In the genomic region with DNA sequence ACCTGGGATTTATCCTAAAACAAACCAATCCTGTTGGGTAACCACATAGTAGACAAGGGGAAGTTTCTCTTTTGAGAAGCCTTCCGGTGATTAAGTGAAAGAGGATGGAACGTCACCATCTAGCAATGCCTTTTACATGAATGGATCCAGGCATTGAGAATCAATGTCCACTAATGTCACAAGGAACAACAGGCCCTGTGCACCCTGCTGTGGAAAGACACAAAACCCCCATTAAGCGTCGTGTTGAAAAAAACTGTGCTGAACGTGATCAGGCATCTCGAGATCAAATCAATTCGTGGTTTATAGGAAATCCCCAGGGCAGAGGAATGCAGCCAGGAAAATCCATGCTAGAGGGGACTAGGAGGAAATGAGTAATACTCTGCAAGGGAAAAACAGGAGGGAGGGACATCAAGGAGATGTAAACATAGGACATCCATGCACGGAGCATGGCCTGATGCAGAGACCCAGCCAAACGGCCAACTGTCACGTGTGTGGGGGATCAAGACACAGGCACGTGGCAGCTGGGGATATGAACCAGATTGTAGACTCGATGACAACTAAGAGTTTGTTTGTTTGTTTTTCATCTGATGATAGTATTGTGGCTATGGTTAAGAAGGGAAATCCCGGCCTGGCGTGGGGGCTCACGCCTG, we compare ENCODE assay signal across 11 cellular contexts. TPM values are rescaled to one million over a fixed set of nuclear protein-coding genes. Genes with fewer than 3 reads are reported as not detected.
DNase-seq lines count a peak whose midpoint lies in the region; ATAC-seq and TF ChIP-seq lines count a peak whose summit lies in the region.
"Had no signal": no experiment of that assay in that cellular context is flagged by ENCODE, and none has a peak within 500 bp of the region (broad histone marks: within the 10 kb centered on the region; RNA-seq: fewer than 3 reads in every experiment).

No MANE protein-coding gene starts in this region.

- no peaks in the 10 kb centered on the region for H3K79me2 ChIP-seq in osteoblast (ENCODE audit: insufficient read depth, low read length)

- TF ChIP-seq CTCF in AG09319 (IDR thresholded peaks at IDR 0.05; ENCODE audit: low read depth, low read length) (no peak), fibroblast of villous mesenchyme (IDR thresholded peaks at IDR 0.05; ENCODE audit: insufficient read depth, low read depth, low read length) (no peak), osteoblast (IDR thresholded peaks at IDR 0.05; ENCODE audit: extremely low read depth, low read depth, low read length) (no peak)

- CTCF ChIA-PET in HEK293T (lab: Yijun Ruan, JAX) = no interaction called here

- H3K4me2 ChIP-seq in osteoblast (ENCODE audit: insufficient read depth, low read length) = peak overlapping the region; percentile 74

- no peaks in the 10 kb centered on the region for H3K27me3 ChIP-seq in osteoblast (ENCODE audit: insufficient read depth, low read length)

- peaks cover 5% of the 10 kb centered on the region for H4K20me1 ChIP-seq in osteoblast (ENCODE audit: insufficient read depth, low read length)

- peak overlapping the region; percentile 57 for H2AFZ ChIP-seq in osteoblast (ENCODE audit: low read length)

- H3K4me3 ChIP-seq in fibroblast of villous mesenchyme (ENCODE audit: low read depth, low read length) = no peak overlapping the region
- peak overlapping the region; percentile 56 for H3K4me3 ChIP-seq in osteoblast (ENCODE audit: insufficient read depth, low read length)

- peak overlapping the region; percentile 80 for H3K27ac ChIP-seq in osteoblast (ENCODE audit: low read depth, low read length)

- H3K9me3 ChIP-seq in osteoblast (ENCODE audit: low read depth, low read length) = no peaks in the 10 kb centered on the region

- H3K4me1 ChIP-seq in osteoblast (ENCODE audit: insufficient read depth, low read length) = peaks cover 16% of the 10 kb centered on the region

- peaks cover 23% of the 10 kb centered on the region for H3K36me3 ChIP-seq in osteoblast (ENCODE audit: insufficient read depth, low read length)

- peak; percentile 62 for ATAC-seq in SK-N-SH treated with all-trans-retinoic acid at 6 μM for 48 hours
- ATAC-seq in HG03025 (IDR thresholded peaks at IDR 0.05; ENCODE audit: low FRiP score, unreplicated experiment) = no peak

- peak; percentile 67 for DNase-seq in AG09319 (ENCODE audit: extremely low read depth, low read depth)
- peak; percentile 89 for DNase-seq in fibroblast of villous mesenchyme (ENCODE audit: low read depth)
- peak; percentile 96 for DNase-seq in osteoblast (ENCODE audit: insufficient read length, low spot score, missing footprints)
- no peak for DNase-seq in activated T-cell treated with anti-CD3 and anti-CD28 coated beads for 4 hours
- DNase-seq in HEK293T (ENCODE audit: extremely low spot score) = no peak
- DNase-seq in erythroblast (lab: John Stamatoyannopoulos, UW) = no peak
- DNase-seq: activated naive CD8-positive, alpha-beta T cell treated with anti-CD3 and anti-CD28 coated beads, Interleukin-2, amount 10 ng/mL, durations not matched to agents 7 days and 5 days; Calu3; NCI-H526 treated with DMSO at 0.1 percent for 48 hours had no signal

- POLR2A ChIA-PET in HEK293T (lab: Yijun Ruan, JAX) = no interaction called here

- TF ChIP-seq POLR2A in erythroblast (IDR thresholded peaks at IDR 0.05; ENCODE audit: low read length) = no peak

TF ChIP-seq in SK-N-SH treated with all-trans-retinoic acid at 6 μM for 48 hours, 23 proteins besides CTCF, POLR2A, EP300 and RAD21:
- TF ChIP-seq RARB (CRISPR knock-in tag; IDR thresholded peaks at IDR 0.05) (no peak), ZNF565 (CRISPR knock-in tag; conservative IDR thresholded peaks at IDR 0.05; ENCODE audit: low read depth) (no peak)

TF ChIP-seq in HEK293T, 16 proteins besides CTCF, POLR2A, EP300 and RAD21:
- TF ChIP-seq BHLHE40 (IDR thresholded peaks at IDR 0.05; ENCODE audit: borderline replicate concordance) = no peak
- no peak for TF ChIP-seq SUZ12 (IDR thresholded peaks at IDR 0.05)
- TF ChIP-seq TARDBP (IDR thresholded peaks at IDR 0.05) = no peak
- TF ChIP-seq NFRKB (IDR thresholded peaks at IDR 0.05) = no peak
- no peak for TF ChIP-seq LEF1 (IDR thresholded peaks at IDR 0.05; ENCODE audit: borderline replicate concordance)
- no peak for TF ChIP-seq SP1 (IDR thresholded peaks at IDR 0.05)
- no peak for TF ChIP-seq CTBP1 (IDR thresholded peaks at IDR 0.05; ENCODE audit: borderline replicate concordance)
- TF ChIP-seq FOXK2 (IDR thresholded peaks at IDR 0.05) = no peak
- TF ChIP-seq, protein P1, sequence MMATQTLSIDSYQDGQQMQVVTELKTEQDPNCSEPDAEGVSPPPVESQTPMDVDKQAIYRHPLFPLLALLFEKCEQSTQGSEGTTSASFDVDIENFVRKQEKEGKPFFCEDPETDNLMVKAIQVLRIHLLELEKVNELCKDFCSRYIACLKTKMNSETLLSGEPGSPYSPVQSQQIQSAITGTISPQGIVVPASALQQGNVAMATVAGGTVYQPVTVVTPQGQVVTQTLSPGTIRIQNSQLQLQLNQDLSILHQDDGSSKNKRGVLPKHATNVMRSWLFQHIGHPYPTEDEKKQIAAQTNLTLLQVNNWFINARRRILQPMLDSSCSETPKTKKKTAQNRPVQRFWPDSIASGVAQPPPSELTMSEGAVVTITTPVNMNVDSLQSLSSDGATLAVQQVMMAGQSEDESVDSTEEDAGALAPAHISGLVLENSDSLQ (IDR thresholded peaks at IDR 0.05) = no peak
- no peak for TF ChIP-seq ARNT (IDR thresholded peaks at IDR 0.05)
- no peak for TF ChIP-seq HDGF (IDR thresholded peaks at IDR 0.05; ENCODE audit: borderline replicate concordance)
- TF ChIP-seq ELF4 (IDR thresholded peaks at IDR 0.05) = no peak
- TF ChIP-seq L3MBTL2 (conservative IDR thresholded peaks at IDR 0.05) = no peak
- no peak for TF ChIP-seq FOXM1 (IDR thresholded peaks at IDR 0.05; ENCODE audit: borderline replicate concordance)
- no peak for TF ChIP-seq ZNF384 (IDR thresholded peaks at IDR 0.05)
- no peak for TF ChIP-seq FOXA1 (IDR thresholded peaks at IDR 0.05)

RNA-seq across cellular contexts. Expression of gene CARS1, which starts 38.6 kb away (rescaled TPM):
- total RNA-seq in fibroblast of villous mesenchyme = 68.2 and 87.6 TPM in 2 replicates
- 99.3 and 106 TPM in 2 replicates for total RNA-seq in osteoblast

Comparison
In these comparisons a context has a peak if more than half of its experiments do, and no peak if none do; other contexts are left out.
1. DNase-seq: peak in AG09319 (single experiment), fibroblast of villous mesenchyme (single experiment) and osteoblast (single experiment); none in activated T-cell treated with anti-CD3 and anti-CD28 coated beads for 4 hours (single experiment), HEK293T (single experiment) and erythroblast (0 of 2).